Comparison of ENCODE assay signal across 8 cellular contexts in the genomic region with DNA sequence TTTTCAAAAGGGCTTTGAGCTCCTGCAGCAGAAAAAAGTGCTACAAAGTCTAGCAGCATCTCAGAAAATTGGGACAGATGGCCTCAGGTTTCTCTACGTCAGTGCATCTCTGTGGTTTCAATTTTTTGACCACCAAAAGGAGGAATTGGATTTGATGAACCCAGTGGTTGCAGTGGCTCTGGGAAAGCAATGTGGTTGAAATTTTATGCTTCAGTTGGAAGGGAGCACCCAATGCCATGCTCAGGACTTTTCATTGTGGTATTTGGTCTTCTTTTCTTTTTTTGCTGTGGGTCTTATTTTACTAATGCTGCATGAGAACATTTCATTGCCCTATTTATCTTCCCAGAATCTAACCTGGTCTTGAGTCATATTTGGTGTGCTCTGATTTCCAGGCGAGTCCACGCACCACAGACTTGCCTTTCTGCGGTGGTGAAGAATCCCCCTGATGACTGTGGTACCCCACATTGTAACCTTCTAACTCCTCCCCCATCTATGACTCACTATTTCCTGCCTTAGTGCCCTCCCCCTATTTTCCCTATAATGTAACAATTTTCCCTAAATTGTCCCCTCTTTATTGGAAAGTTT. TPM values are rescaled to one million over a fixed set of nuclear protein-coding genes. Genes with fewer than 3 reads are reported as not detected.
DNase-seq lines count a peak whose midpoint lies in the region; ATAC-seq and TF ChIP-seq lines count a peak whose summit lies in the region.

No MANE protein-coding gene starts in this region.

- peak overlapping the region in 1 of 2 donors; percentile 5 for H3K27ac ChIP-seq in left lung

- peak overlapping the region; percentile 11 to 24 for H3K4me3 Mint-ChIP-seq in activated T-cell treated with anti-CD3 and anti-CD28 coated beads, Interleukin-2, amount 50 U/mL, for 72 hours
- H3K4me3 Mint-ChIP-seq in chondrocyte (ENCODE audit: unreplicated experiment), result no peak overlapping the region

- H3K9me3 ChIP-seq in left lung, result no peaks in the 10 kb centered on the region

- no peaks in the 10 kb centered on the region for H3K27me3 Mint-ChIP-seq in activated T-cell treated with anti-CD3 and anti-CD28 coated beads, Interleukin-2, amount 50 U/mL, for 72 hours (ENCODE audit: low read depth)
- peaks cover 2% of the 10 kb centered on the region for H3K27me3 Mint-ChIP-seq in chondrocyte (ENCODE audit: low read depth)

- H3K9me3 Mint-ChIP-seq in activated T-cell treated with anti-CD3 and anti-CD28 coated beads, Interleukin-2, amount 50 U/mL, for 72 hours, result no peaks in the 10 kb centered on the region
- H3K9me3 Mint-ChIP-seq in chondrocyte (ENCODE audit: low read depth), result no peaks in the 10 kb centered on the region

- peak overlapping the region; percentile 96 for H3K27ac Mint-ChIP-seq in activated T-cell treated with anti-CD3 and anti-CD28 coated beads, Interleukin-2, amount 50 U/mL, for 72 hours
- H3K27ac Mint-ChIP-seq in chondrocyte (ENCODE audit: unreplicated experiment), result no peak overlapping the region

- H3K36me3 Mint-ChIP-seq in activated T-cell treated with anti-CD3 and anti-CD28 coated beads, Interleukin-2, amount 50 U/mL, for 72 hours (ENCODE audit: insufficient read depth in 2 of 2), result no peaks in the 10 kb centered on the region
- no peaks in the 10 kb centered on the region for H3K36me3 Mint-ChIP-seq in chondrocyte (ENCODE audit: low read depth)

- H3K36me3 ChIP-seq in left lung, result no peaks in the 10 kb centered on the region

- H3K27me3 ChIP-seq in left lung, result no peaks in the 10 kb centered on the region

- peak; percentile 19 to 53 for DNase-seq in stimulated activated CD4-positive, alpha-beta T cell treated with anti-CD3 and anti-CD28 coated beads, Interleukin-12 subunit alpha, Interleukin-12 subunit beta, amount 100 ng/mL, for 24 hours (ENCODE audit: low read depth in 2 of 2)
- DNase-seq in stimulated activated CD4-positive, alpha-beta T cell treated with anti-CD3 and anti-CD28 coated beads, Interleukin-2, amount 100 ng/mL, for 48 hours, result no peak
- peak; percentile 74 to 81 for DNase-seq in activated T-cell treated with anti-CD3 and anti-CD28 coated beads, Interleukin-2, amount 50 U/mL, for 72 hours
- peak in 2 of 3 experiments; percentile 46 to 63 for DNase-seq in stimulated activated CD4-positive, alpha-beta T cell treated with anti-CD3 and anti-CD28 coated beads, TNF-alpha, amount 100 ng/mL, for 24 hours (ENCODE audit: low read depth in 3 of 3)
- DNase-seq in chondrocyte (ENCODE audit: low spot score) (no peak), SK-N-DZ (ENCODE audit: low spot score) (no peak), left lung (no peak)

- H3K4me3 ChIP-seq in left lung, result no peak overlapping the region

- peaks cover 94% of the 10 kb centered on the region for H3K4me1 Mint-ChIP-seq in activated T-cell treated with anti-CD3 and anti-CD28 coated beads, Interleukin-2, amount 50 U/mL, for 72 hours (ENCODE audit: low read depth)
- H3K4me1 Mint-ChIP-seq in chondrocyte (ENCODE audit: low read depth), result peaks cover 12% of the 10 kb centered on the region

- TF ChIP-seq CTCF in chondrocyte (IDR thresholded peaks at IDR 0.05), result no peak
- TF ChIP-seq CTCF in left lung (IDR thresholded peaks at IDR 0.05), result no peak

- H3K4me1 ChIP-seq in left lung, result peaks cover 0 to 31% of the 10 kb centered on the region in 2 donors

- ATAC-seq in HG03432 (IDR thresholded peaks at IDR 0.05; ENCODE audit: unreplicated experiment), result peak; percentile 75
- ATAC-seq in activated T-cell treated with anti-CD3 and anti-CD28 coated beads, Interleukin-2, amount 50 U/mL, for 72 hours (replicated peaks in 1 of 2), result peak; percentile 54 to 62
- ATAC-seq in left lung, result no peak

- intact Hi-C loops in left lung (cut with DNase I), result no loop called here

RNA-seq across cellular contexts. Expression of a gene that starts 56.7 kb away (rescaled TPM):
- 100 to 1,000 TPM; 135 to 157 TPM for total RNA-seq in activated T-cell treated with anti-CD3 and anti-CD28 coated beads, Interleukin-2, amount 50 U/mL, for 72 hours
- total RNA-seq in chondrocyte (0.15 to 0.40 TPM (median 0.17 TPM) in 3 replicates), left lung (10 to 100 TPM; 35.5 to 89.3 TPM)
- polyA plus RNA-seq in SK-N-DZ (2014; cell fraction: cytosol; rRNA removed), result not detected in 2 replicates
- polyA plus RNA-seq in SK-N-DZ (2014; cell fraction: nucleus; rRNA removed), result 0.16 and 0.17 TPM in 2 replicates

Comparison
In these comparisons a context has a peak if more than half of its experiments do, and no peak if none do; other contexts are left out.
1. DNase-seq: peak in stimulated activated CD4-positive, alpha-beta T cell treated with anti-CD3 and anti-CD28 coated beads, Interleukin-12 subunit alpha, Interleukin-12 subunit beta, amount 100 ng/mL, for 24 hours (2 of 2), activated T-cell treated with anti-CD3 and anti-CD28 coated beads, Interleukin-2, amount 50 U/mL, for 72 hours (2 of 2) and stimulated activated CD4-positive, alpha-beta T cell treated with anti-CD3 and anti-CD28 coated beads, TNF-alpha, amount 100 ng/mL, for 24 hours (2 of 3); none in stimulated activated CD4-positive, alpha-beta T cell treated with anti-CD3 and anti-CD28 coated beads, Interleukin-2, amount 100 ng/mL, for 48 hours (0 of 2), chondrocyte (single experiment), SK-N-DZ (single experiment) and left lung (0 of 2).
2. RNA of a gene that starts 56.7 kb away (total RNA-seq): 135 to 157 TPM in activated T-cell treated with anti-CD3 and anti-CD28 coated beads, Interleukin-2, amount 50 U/mL, for 72 hours and 35.5 to 89.3 TPM in left lung; 0.15 to 0.40 TPM in chondrocyte; every median in the first group is over 10 times any median in the second.